Comparison of ENCODE assay signal across 10 cellular contexts in genomic region chr3:52771702-52772101, GRCh38. TPM values are rescaled to one million over a fixed set of nuclear protein-coding genes. Genes with fewer than 3 reads are reported as not detected.
DNase-seq lines count a peak whose midpoint lies in the region; ATAC-seq and TF ChIP-seq lines count a peak whose summit lies in the region.
"Had no signal": no experiment of that assay in that cellular context is flagged by ENCODE, and none has a peak within 500 bp of the region (broad histone marks: within the 10 kb centered on the region; RNA-seq: fewer than 3 reads in every experiment).

No MANE protein-coding gene starts in this region.

- no peak for ATAC-seq in PC-3
- no peak for ATAC-seq in psoas muscle
- ATAC-seq in GM21381 (IDR thresholded peaks at IDR 0.05; ENCODE audit: unreplicated experiment): no peak
- no peak for ATAC-seq in HG02938 (IDR thresholded peaks at IDR 0.05; ENCODE audit: unreplicated experiment)

- peak overlapping the region; percentile 83; the same call in 1 of the 2 replicates for H3K4me3 ChIP-seq in PC-3 (ENCODE audit: low read length)
- peak overlapping the region in 2 of 4 donors; percentile 94 for H3K4me3 ChIP-seq in esophagus muscularis mucosa
- H3K4me3 ChIP-seq in psoas muscle: peak overlapping the region; percentile 90

- no peak overlapping the region for H3K14ac ChIP-seq in H9 (ENCODE audit: insufficient read depth, low read length)

- no peak overlapping the region for H2BK20ac ChIP-seq in H9 (ENCODE audit: low read depth, low read length, poor library complexity, severe bottlenecking)

- no peak overlapping the region for H3T11ph ChIP-seq in H9 (ENCODE audit: low read length)

- H3K56ac ChIP-seq in H9 (ENCODE audit: insufficient read length, low read depth, low read length): no peak overlapping the region

- H4K20me1 ChIP-seq in H9 (ENCODE audit: control insufficient read depth, insufficient read depth, insufficient read length) (no peaks in the 10 kb centered on the region), PC-3 (ENCODE audit: low read length) (no peaks in the 10 kb centered on the region)

- H3K27ac Mint-ChIP-seq in H9: no peak overlapping the region

- POLR2A ChIA-PET in PC-3 (lab: Charles Lee; ENCODE audit: unreplicated experiment): no interaction called here

- H3K27me3 ChIP-seq in H9 (ENCODE audit: insufficient read depth, low read length): no peaks in the 10 kb centered on the region
- H3K27me3 ChIP-seq in PC-3 (ENCODE audit: low read length): no peaks in the 10 kb centered on the region
- H3K27me3 ChIP-seq in esophagus muscularis mucosa: no peaks in the 10 kb centered on the region
- no peaks in the 10 kb centered on the region for H3K27me3 ChIP-seq in psoas muscle (ENCODE audit: insufficient read depth in 3 of 3, low read length in 2 of 3)

- no peak overlapping the region for H4K8ac ChIP-seq in H9 (replicated peaks; ENCODE audit: insufficient read length, low read depth, low read length)

- H3K9me2 ChIP-seq in PC-3 (replicated peaks; ENCODE audit: low read length): no peaks in the 10 kb centered on the region

- WGBS in H9 (ENCODE audit: extremely low coverage, insufficient read length, low lambda C conversion rate): no CpG with 5 or more reads among the region's 10 CpGs
- WGBS in esophagus muscularis mucosa: 92% methylated on average over 10 of the region's 10 CpGs
- WGBS in psoas muscle, 3 donors: 85 to 87% (median 85%) methylated on average over 10 of the region's 10 CpGs

- H3K4me1 ChIP-seq in H9 (ENCODE audit: insufficient read depth, low read length): no peaks in the 10 kb centered on the region
- peaks cover 13% of the 10 kb centered on the region for H3K4me1 ChIP-seq in PC-3 (ENCODE audit: insufficient read depth, low read length)
- peaks cover 13 to 21% (median 19%) of the 10 kb centered on the region in 4 donors for H3K4me1 ChIP-seq in esophagus muscularis mucosa
- peaks cover 15% of the 10 kb centered on the region for H3K4me1 ChIP-seq in psoas muscle

- peaks cover 9 to 16% of the 10 kb centered on the region in 2 experiments for H3K4me1 Mint-ChIP-seq in H9

- H3K23ac ChIP-seq in H9 (ENCODE audit: insufficient read length, low read depth, low read length): no peak overlapping the region

- H3K79me1 ChIP-seq in H9 (ENCODE audit: insufficient read depth, low read depth, low read length, poor library complexity, severe bottlenecking): no peaks in the 10 kb centered on the region

- peaks cover 9% of the 10 kb centered on the region; the same call in 1 of the 2 replicates for H3K27me3 Mint-ChIP-seq in H9 (ENCODE audit: low read depth)

- no peak overlapping the region for H3K9ac ChIP-seq in H9 (ENCODE audit: extremely low read depth, insufficient read length, low read length)
- peak overlapping the region; percentile 85; the same call in 1 of the 2 replicates for H3K9ac ChIP-seq in PC-3 (ENCODE audit: low read length)

- DNase-seq in H9 (no peak), PC-3 (no peak), esophagus muscularis mucosa (ENCODE audit: extremely low spot score) (no peak), psoas muscle (no peak), NCI-H1436 treated with DMSO at 0.1 percent for 48 hours (lab: John Stamatoyannopoulos, UW) (no peak)
- no peak for DNase-seq in stimulated activated CD4-positive, alpha-beta T cell treated with anti-CD3 and anti-CD28 coated beads, Interleukin-2, amount 100 ng/mL, for 48 hours
- DNase-seq: cerebellar nuclear complex, NCI-H446 treated with DMSO at 0.1 percent for 48 hours had no signal

- no peaks in the 10 kb centered on the region for H3K9me3 Mint-ChIP-seq in H9

- H3K4ac ChIP-seq in H9 (ENCODE audit: low read depth, low read length): no peak overlapping the region

- H3K9me3 ChIP-seq in H9 (ENCODE audit: control insufficient read depth, low read depth, low read length) (no peaks in the 10 kb centered on the region), PC-3 (ENCODE audit: low read length) (no peaks in the 10 kb centered on the region), esophagus muscularis mucosa (no peaks in the 10 kb centered on the region), psoas muscle (no peaks in the 10 kb centered on the region)

- H3K4me2 ChIP-seq in H9 (ENCODE audit: insufficient read depth, insufficient read length, low read length): peak overlapping the region; percentile 71
- peak overlapping the region; percentile 98; the same call in 1 of the 2 replicates for H3K4me2 ChIP-seq in PC-3 (ENCODE audit: low read length)

- BruUV-seq in PC-3 (replicated peaks; lab: Mats Ljungman, UMichigan): no TSS peak

- H3K36me3 ChIP-seq in PC-3 (ENCODE audit: low read depth, low read length) (peaks cover 4% of the 10 kb centered on the region; the same call in 1 of the 2 replicates), esophagus muscularis mucosa (peaks cover 0 to 18% (median 8%) of the 10 kb centered on the region in 4 donors), psoas muscle (ENCODE audit: insufficient read depth in 1 of 2, low read depth in 1 of 2) (peaks cover 0 to 20% of the 10 kb centered on the region in 2 donors)

- H3K23me2 ChIP-seq in H9 (ENCODE audit: insufficient read length, low read depth, low read length, poor library complexity, severe bottlenecking): peaks cover 6% of the 10 kb centered on the region

- TF ChIP-seq EP300 in esophagus muscularis mucosa (IDR thresholded peaks at IDR 0.05): no peak

- no peak overlapping the region for H2AK5ac ChIP-seq in H9 (ENCODE audit: insufficient read length, low read length)

- H2BK120ac ChIP-seq in H9 (ENCODE audit: low read depth, low read length, poor library complexity, severe bottlenecking): no peak overlapping the region

- no peak overlapping the region for H2AFZ ChIP-seq in H9 (ENCODE audit: low read length)
- H2AFZ ChIP-seq in PC-3 (ENCODE audit: low read length): peak overlapping the region; percentile 93

- H3K4me3 Mint-ChIP-seq in H9: peak overlapping the region; percentile 82 to 92

- TF ChIP-seq CTCF in H9 (conservative IDR thresholded peaks at IDR 0.05): no peak
- no peak for TF ChIP-seq CTCF in PC-3 (conservative IDR thresholded peaks at IDR 0.05; ENCODE audit: low read depth, low read length)
- TF ChIP-seq CTCF in esophagus muscularis mucosa (IDR thresholded peaks at IDR 0.05): no peak
- TF ChIP-seq CTCF in psoas muscle (IDR thresholded peaks at IDR 0.05): no peak

- peaks cover 0 to 18% (median 11%) of the 10 kb centered on the region in 3 experiments; a peak in 6 of 7 replicates for H3K36me3 Mint-ChIP-seq in H9 (ENCODE audit: insufficient read depth in 1 of 3, low read depth in 3 of 3)

- CTCF ChIA-PET in PC-3 (lab: Charles Lee): interaction anchor here (0.6 kb wide), 1 partner anchor 142 kb away, joined by 3 read pairs; no protein-coding TSS in a partner anchor

- H2BK15ac ChIP-seq in H9 (ENCODE audit: low read depth, low read length): no peak overlapping the region

- H4K91ac ChIP-seq in H9 (ENCODE audit: insufficient read length, low read depth, low read length): no peak overlapping the region

- H3F3A ChIP-seq in PC-3 (ENCODE audit: low read length, unreplicated experiment): no peaks in the 10 kb centered on the region

- H4K5ac ChIP-seq in H9 (ENCODE audit: insufficient read length, low read depth, low read length): peak overlapping the region; percentile 58

- H2BK5ac ChIP-seq in H9 (ENCODE audit: insufficient read length, low read length): no peak overlapping the region

- H3K79me2 ChIP-seq in H9 (ENCODE audit: insufficient read depth, low read length) (no peaks in the 10 kb centered on the region; the same call in 1 of the 2 replicates), PC-3 (ENCODE audit: low read length) (peaks cover 32% of the 10 kb centered on the region)

- intact Hi-C loops in PC-3 (cut with micrococcal nuclease): loop anchor here (10.0 kb wide), 1 partner anchor 293 kb away; no protein-coding TSS in a partner anchor
- intact Hi-C loops in esophagus muscularis mucosa (cut with DNase I): loop anchor here (5.0 to 10.0 kb wide), 4 partner anchors 76 to 303 kb away; partner anchors contain the start of gene STIMATE
- intact Hi-C loops in psoas muscle (cut with DNase I): no loop called here

- H3K18ac ChIP-seq in H9 (ENCODE audit: insufficient read length, low read depth, low read length): no peak overlapping the region

- no peak overlapping the region for H3K27ac ChIP-seq in H9 (ENCODE audit: insufficient read length, low read depth, low read length)
- no peak overlapping the region for H3K27ac ChIP-seq in PC-3 (ENCODE audit: low read length)
- H3K27ac ChIP-seq in esophagus muscularis mucosa (replicated peaks in 1 of 4): peak overlapping the region in 3 of 4 donors; percentile 72 to 83 (median 72)
- H3K27ac ChIP-seq in psoas muscle: peak overlapping the region; percentile 82

- TF ChIP-seq POLR2A in esophagus muscularis mucosa (IDR thresholded peaks at IDR 0.05; ENCODE audit: low read depth): no peak

- H2BK12ac ChIP-seq in H9 (ENCODE audit: insufficient read length, low read depth, low read length): no peak overlapping the region

RNA-seq across cellular contexts. Expression of gene NEK4, which starts 1.0 kb away (rescaled TPM):
- 35.2 and 36.0 TPM in 2 replicates for total RNA-seq in H9 (2021)
- 26.6 and 33.6 TPM in 2 replicates for total RNA-seq in PC-3 (2014; rRNA removed)
- total RNA-seq in esophagus muscularis mucosa: 10 to 100 TPM; 19.1 to 29.2 (median 23.6) TPM
- 10 to 100 TPM; 13.8 to 22.1 (median 17.4) TPM for total RNA-seq in psoas muscle
- polyA plus RNA-seq in psoas muscle: 10 to 100 TPM in 1 of 3 donors, 1 to 10 TPM in 2; 4.7 to 22.2 (median 5.2) TPM

RNA-seq across cellular contexts. Expression of gene ITIH1, which starts 5.7 kb away (rescaled TPM):
- total RNA-seq in H9 (2021): not detected in 2 replicates
- not detected in 2 replicates for total RNA-seq in PC-3 (2014; rRNA removed)
- not detected for total RNA-seq in esophagus muscularis mucosa
- not detected for total RNA-seq in psoas muscle
- polyA plus RNA-seq in psoas muscle: under 1 TPM in 1 of 3 donors, not detected in 2; 0.03 TPM

RNA-seq across cellular contexts. Expression of gene ITIH3, which starts 22.9 kb away (rescaled TPM):
- total RNA-seq in H9 (2021) (not detected in 2 replicates), PC-3 (2014; rRNA removed) (not detected in 2 replicates), esophagus muscularis mucosa (1 to 10 TPM in 2 of 4 donors, under 1 TPM in 2; 0.83 to 3.2 (median 1.5) TPM), psoas muscle (under 1 TPM in 2 of 4 donors, not detected in 2; 0.25 to 0.77 TPM)
- under 1 TPM; 0.18 to 0.39 (median 0.29) TPM for polyA plus RNA-seq in psoas muscle

RNA-seq across cellular contexts. Expression of gene ITIH4, which starts 58.8 kb away (rescaled TPM):
- total RNA-seq in H9 (2021) (3.0 and 3.4 TPM in 2 replicates), PC-3 (2014; rRNA removed) (0.80 TPM in 1 of 2 replicates, not detected in the other), esophagus muscularis mucosa (1 to 10 TPM; 2.0 to 4.6 (median 2.8) TPM), psoas muscle (10 to 100 TPM; 13.1 to 90.8 (median 38.8) TPM)
- 10 to 100 TPM in 1 of 3 donors, 1 to 10 TPM in 2; 1.3 to 29.2 (median 7.4) TPM for polyA plus RNA-seq in psoas muscle

Comparison
In these comparisons a context has a peak if more than half of its experiments do, and no peak if none do; other contexts are left out.
1. H3K27ac ChIP-seq: peak in esophagus muscularis mucosa (3 of 4) and psoas muscle (single experiment); none in H9 (single experiment) and PC-3 (single experiment).
2. intact Hi-C loops: an anchor here in PC-3 (10.0 kb wide) and esophagus muscularis mucosa (5.0 to 10.0 kb wide); none called in psoas muscle.